ENCODE assay signal across 22 cellular contexts in genomic region chr9:82571540-82571939, GRCh38.
"Had no signal": no experiment of that assay in that cellular context is flagged by ENCODE, and none has a peak within 500 bp of the region (broad histone marks: within the 10 kb centered on the region; RNA-seq: fewer than 3 reads in every experiment).

No MANE protein-coding gene starts in this region.

- H3K9me3 ChIP-seq: colonic mucosa had no signal

- H3K27me3 ChIP-seq: colonic mucosa, esophagus squamous epithelium, gastrocnemius medialis, heart right ventricle had no signal

- ATAC-seq: effector memory CD8-positive, alpha-beta T cell; esophagus mucosa; gastrocnemius medialis; heart right ventricle; left cardiac atrium; left lobe of liver; left ventricle myocardium superior; naive thymus-derived CD4-positive, alpha-beta T cell had no signal

- H3K36me3 ChIP-seq: colonic mucosa, esophagus squamous epithelium, gastrocnemius medialis, heart right ventricle, lower lobe of right lung had no signal

- H3K27ac ChIP-seq: colonic mucosa, epithelial cell of prostate, esophagus squamous epithelium, gastrocnemius medialis, heart right ventricle, lower lobe of right lung had no signal

- DNase-seq: colonic mucosa; cortex of kidney; effector CD8-positive, alpha-beta T cell; effector memory CD8-positive, alpha-beta T cell; endodermal cell; erythroblast; esophagus squamous epithelium; foreskin fibroblast; foreskin melanocyte; gastrocnemius medialis; glutamatergic neuron; head of caudate nucleus; heart right ventricle; hippocampal formation; left cardiac atrium; left ventricle myocardium superior; lower lobe of right lung; mesenchymal stem cell; naive thymus-derived CD4-positive, alpha-beta T cell had no signal

- H3K4me1 ChIP-seq: colonic mucosa, esophagus squamous epithelium, gastrocnemius medialis, heart right ventricle, lower lobe of right lung had no signal

- H3K4me3 ChIP-seq: colonic mucosa, esophagus squamous epithelium, gastrocnemius medialis, heart right ventricle, lower lobe of right lung had no signal
